Comparison of ENCODE assay signal across 35 cellular contexts in genomic region chr17:61502292-61502691, GRCh38. TPM values are rescaled to one million over a fixed set of nuclear protein-coding genes. Genes with fewer than 3 reads are reported as not detected.
"Had no signal": no experiment of that assay in that cellular context is flagged by ENCODE, and none has a peak within 500 bp of the region (broad histone marks: within the 10 kb centered on the region; RNA-seq: fewer than 3 reads in every experiment).

No MANE protein-coding gene starts in this region.

- H3K4me1 Mint-ChIP-seq: activated B cell treated with CpG ODN at 0.5 μM for 24 hours; activated T-helper 17 cell treated with anti-CD3 and anti-CD28 coated beads, Interleukin-2, amount 50 U/mL, for 72 hours; central memory CD8-positive, alpha-beta T cell; endodermal cell had no signal

- H3K4me3 ChIP-seq: coronary artery, dorsolateral prefrontal cortex, heart left ventricle had no signal

- H3K27ac Mint-ChIP-seq: activated B cell treated with CpG ODN at 0.5 μM for 24 hours; activated CD8-positive, alpha-beta T cell treated with anti-CD3 and anti-CD28 coated beads for 36 hours; activated naive CD8-positive, alpha-beta T cell; activated T-helper 17 cell treated with anti-CD3 and anti-CD28 coated beads, Interleukin-2, amount 50 U/mL, for 72 hours; dendritic cell treated with granulocyte-macrophage colony-stimulating factor and Interleukin-4, amounts not matched to agents 40 ng/mL and 50 ng/mL, for 4 days; endodermal cell; T-helper 2 cell treated with Interferon-gamma antibody and Interleukin-4, amounts not matched to agents 5 μg/mL and 100 μg/mL, for 36 hours had no signal

- H3K4me1 ChIP-seq: heart left ventricle had no signal

- H3K36me3 ChIP-seq: brain microvascular endothelial cell, heart left ventricle, WERI-Rb-1 had no signal

- FAIRE-seq: astrocyte, bronchial epithelial cell, frontal cortex had no signal

- H3K27ac ChIP-seq: brain microvascular endothelial cell, coronary artery, dorsolateral prefrontal cortex, heart left ventricle, WERI-Rb-1 had no signal

- H3K9me3 Mint-ChIP-seq: activated B cell treated with CpG ODN at 0.5 μM for 24 hours; activated CD8-positive, alpha-beta T cell treated with anti-CD3 and anti-CD28 coated beads for 36 hours; activated T-cell treated with anti-CD3 and anti-CD28 coated beads, Interleukin-2, amount 50 U/mL, for 4 hours; activated T-helper 17 cell treated with anti-CD3 and anti-CD28 coated beads, Interleukin-2, amount 50 U/mL, for 72 hours; central memory CD8-positive, alpha-beta T cell; dendritic cell treated with granulocyte-macrophage colony-stimulating factor and Interleukin-4, amounts not matched to agents 40 ng/mL and 50 ng/mL, for 4 days; endodermal cell; T-helper 2 cell treated with Interferon-gamma antibody and Interleukin-4, amounts not matched to agents 5 μg/mL and 100 μg/mL, for 36 hours had no signal

- H3K36me3 Mint-ChIP-seq: activated naive CD8-positive, alpha-beta T cell had no signal

- DNase-seq: activated B cell treated with CpG ODN at 0.5 μM for 24 hours; activated CD4-positive, alpha-beta T cell treated with anti-CD3 and anti-CD28 coated beads for 48 hours; activated CD4-positive, alpha-beta T cell treated with anti-CD3 and anti-CD28 coated beads, Interleukin-2, amount 50 U/mL, for 1 hour; activated CD4-positive, alpha-beta T cell treated with anti-CD3 and anti-CD28 coated beads, Interleukin-2, amount 50 U/mL, for 48 hours; activated CD8-positive, alpha-beta memory T cell treated with anti-CD3 and anti-CD28 coated beads for 24 hours; activated CD8-positive, alpha-beta T cell treated with anti-CD3 and anti-CD28 coated beads for 36 hours; activated effector memory CD4-positive, alpha-beta T cell treated with Interleukin-2 at 50 U/mL for 16 hours; activated gamma-delta T cell treated with Interleukin-2 at 50 U/mL for 16 hours; activated naive CD4-positive, alpha-beta T cell treated with anti-CD3 and anti-CD28 coated beads, Interleukin-2, amount 50 U/mL, for 16 hours; activated naive CD4-positive, alpha-beta T cell treated with Interleukin-2 at 50 U/mL for 16 hours; activated T-cell treated with anti-CD3 and anti-CD28 coated beads, Interleukin-2, amount 50 U/mL, for 4 hours; amniotic stem cell; anterior cingulate cortex; brain microvascular endothelial cell; dorsolateral prefrontal cortex; effector memory CD4-positive, alpha-beta T cell; endodermal cell; foreskin fibroblast; glutamatergic neuron; heart left ventricle; T1000; WERI-Rb-1 had no signal

- ATAC-seq: activated CD4-positive, CD25-positive, alpha-beta regulatory T cell treated with anti-CD3 and anti-CD28 coated beads, Interleukin-2, amount 50 U/mL, for 24 hours; activated CD8-positive, alpha-beta T cell treated with anti-CD3 and anti-CD28 coated beads for 36 hours; activated T-cell treated with anti-CD3 and anti-CD28 coated beads, Interleukin-2, amount 50 U/mL, for 4 hours; activated T-helper 17 cell treated with anti-CD3 and anti-CD28 coated beads, Interleukin-2, amount 50 U/mL, for 72 hours; esophagus mucosa; heart left ventricle had no signal

- H3K4me3 Mint-ChIP-seq: activated B cell treated with CpG ODN at 0.5 μM for 24 hours; activated CD8-positive, alpha-beta T cell treated with anti-CD3 and anti-CD28 coated beads for 36 hours; activated naive CD8-positive, alpha-beta T cell; activated T-cell treated with anti-CD3 and anti-CD28 coated beads, Interleukin-2, amount 50 U/mL, for 4 hours; activated T-helper 17 cell treated with anti-CD3 and anti-CD28 coated beads, Interleukin-2, amount 50 U/mL, for 72 hours; central memory CD8-positive, alpha-beta T cell; dendritic cell treated with granulocyte-macrophage colony-stimulating factor and Interleukin-4, amounts not matched to agents 40 ng/mL and 50 ng/mL, for 4 days; endodermal cell; T-helper 2 cell treated with Interferon-gamma antibody and Interleukin-4, amounts not matched to agents 5 μg/mL and 100 μg/mL, for 36 hours had no signal

RNA-seq across cellular contexts. Expression of gene TBX4, which starts 50.1 kb away (rescaled TPM):
- total RNA-seq: activated B cell treated with CpG ODN at 0.5 μM for 24 hours; activated CD8-positive, alpha-beta T cell treated with anti-CD3 and anti-CD28 coated beads for 36 hours; activated T-cell treated with anti-CD3 and anti-CD28 coated beads, Interleukin-2, amount 50 U/mL, for 4 hours; activated T-helper 17 cell treated with anti-CD3 and anti-CD28 coated beads, Interleukin-2, amount 50 U/mL, for 72 hours; bronchial epithelial cell; cerebellum; endodermal cell; epithelial cell of proximal tubule; esophagus mucosa; frontal cortex had no signal
